In genomic region chr6:135089901-135090300, GRCh38 we compare ENCODE assay signal across 23 cellular contexts. TPM values are rescaled to one million over a fixed set of nuclear protein-coding genes. Genes with fewer than 3 reads are reported as not detected.
A peak's percentile ranks its signal among the peaks of the same experiment; 100 is the strongest.
DNase-seq lines count a peak whose midpoint lies in the region; ATAC-seq and TF ChIP-seq lines count a peak whose summit lies in the region.
"Had no signal": no experiment of that assay in that cellular context is flagged by ENCODE, and none has a peak within 500 bp of the region (broad histone marks: within the 10 kb centered on the region; RNA-seq: fewer than 3 reads in every experiment).

No MANE protein-coding gene starts in this region.

- intact Hi-C loops in vagina (cut with DNase I) = no loop called here

- H3K27ac Mint-ChIP-seq in T-helper 1 cell treated with Interleukin-12 subunit alpha and Interleukin-12 subunit beta and Interleukin-4 antibody, amounts not matched to agents 30 μg/mL and 1 μg/mL, for 36 hours = peak overlapping the region; percentile 81
- H3K27ac Mint-ChIP-seq in stimulated activated naive CD8-positive, alpha-beta T cell treated with anti-CD3 and anti-CD28 coated beads, Interleukin-15, Interleukin-2, amounts not matched to agents 100 ng/mL and 50 ng/mL, for 24 hours = peak overlapping the region; percentile 98
- H3K27ac Mint-ChIP-seq in activated naive CD8-positive, alpha-beta T cell treated with anti-CD3 and anti-CD28 coated beads for 36 hours = peak overlapping the region; percentile 93
- H3K27ac Mint-ChIP-seq: dendritic cell treated with granulocyte-macrophage colony-stimulating factor and Interleukin-4, amounts not matched to agents 40 ng/mL and 50 ng/mL, for 4 days; endodermal cell; IgD-negative memory B cell had no signal

- H3K4me1 ChIP-seq in vagina = no peaks in the 10 kb centered on the region
- H3K4me1 ChIP-seq: esophagus muscularis mucosa, foreskin keratinocyte, upper lobe of right lung had no signal

- ATAC-seq in stimulated activated naive CD8-positive, alpha-beta T cell treated with anti-CD3 and anti-CD28 coated beads, Interleukin-15, Interleukin-2, amounts not matched to agents 100 U/mL and 50 U/mL, for 24 hours = no peak
- ATAC-seq: right cardiac atrium had no signal

- no peak for TF ChIP-seq CTCF in vagina (IDR thresholded peaks at IDR 0.05)
- no peak for TF ChIP-seq CTCF in RWPE1 (conservative IDR thresholded peaks at IDR 0.05; ENCODE audit: low read depth)

- H3K9me3 Mint-ChIP-seq in T-helper 1 cell treated with Interleukin-12 subunit alpha and Interleukin-12 subunit beta and Interleukin-4 antibody, amounts not matched to agents 30 μg/mL and 1 μg/mL, for 36 hours = no peaks in the 10 kb centered on the region
- H3K9me3 Mint-ChIP-seq in stimulated activated naive CD8-positive, alpha-beta T cell treated with anti-CD3 and anti-CD28 coated beads, Interleukin-15, Interleukin-2, amounts not matched to agents 100 ng/mL and 50 ng/mL, for 24 hours = no peaks in the 10 kb centered on the region
- H3K9me3 Mint-ChIP-seq in activated naive CD8-positive, alpha-beta T cell treated with anti-CD3 and anti-CD28 coated beads for 36 hours = peaks cover 11% of the 10 kb centered on the region
- H3K9me3 Mint-ChIP-seq: CD4-positive, alpha-beta memory T cell; central memory CD8-positive, alpha-beta T cell; dendritic cell treated with granulocyte-macrophage colony-stimulating factor and Interleukin-4, amounts not matched to agents 40 ng/mL and 50 ng/mL, for 4 days; endodermal cell had no signal

- H3K4me3 Mint-ChIP-seq in T-helper 1 cell treated with Interleukin-12 subunit alpha and Interleukin-12 subunit beta and Interleukin-4 antibody, amounts not matched to agents 30 μg/mL and 1 μg/mL, for 36 hours = no peak overlapping the region
- peak overlapping the region; percentile 56 for H3K4me3 Mint-ChIP-seq in stimulated activated naive CD8-positive, alpha-beta T cell treated with anti-CD3 and anti-CD28 coated beads, Interleukin-15, Interleukin-2, amounts not matched to agents 100 ng/mL and 50 ng/mL, for 24 hours
- H3K4me3 Mint-ChIP-seq in activated naive CD8-positive, alpha-beta T cell treated with anti-CD3 and anti-CD28 coated beads for 36 hours = peak overlapping the region; percentile 46
- H3K4me3 Mint-ChIP-seq: dendritic cell treated with granulocyte-macrophage colony-stimulating factor and Interleukin-4, amounts not matched to agents 40 ng/mL and 50 ng/mL, for 4 days; endodermal cell had no signal

- H3K4me3 ChIP-seq in vagina = no peak overlapping the region
- H3K4me3 ChIP-seq: esophagus muscularis mucosa, upper lobe of right lung had no signal

- no peaks in the 10 kb centered on the region for H3K36me3 ChIP-seq in vagina
- H3K36me3 ChIP-seq: esophagus muscularis mucosa, spleen, upper lobe of right lung had no signal

- peaks cover 10% of the 10 kb centered on the region for H3K36me3 Mint-ChIP-seq in T-helper 1 cell treated with Interleukin-12 subunit alpha and Interleukin-12 subunit beta and Interleukin-4 antibody, amounts not matched to agents 30 μg/mL and 1 μg/mL, for 36 hours (ENCODE audit: low read depth)
- no peaks in the 10 kb centered on the region for H3K36me3 Mint-ChIP-seq in stimulated activated naive CD8-positive, alpha-beta T cell treated with anti-CD3 and anti-CD28 coated beads, Interleukin-15, Interleukin-2, amounts not matched to agents 100 ng/mL and 50 ng/mL, for 24 hours (ENCODE audit: low read depth)
- H3K36me3 Mint-ChIP-seq in activated naive CD8-positive, alpha-beta T cell treated with anti-CD3 and anti-CD28 coated beads for 36 hours = peaks cover 13% of the 10 kb centered on the region
- H3K36me3 Mint-ChIP-seq: CD4-positive, alpha-beta memory T cell; IgD-negative memory B cell had no signal

- no peak for TF ChIP-seq POLR2A in vagina (IDR thresholded peaks at IDR 0.05)

- POLR2A ChIA-PET in RWPE1 (lab: Yijun Ruan, JAX; ENCODE audit: low non-redundant PET) = no interaction called here

- no peaks in the 10 kb centered on the region for H3K27me3 ChIP-seq in vagina
- H3K27me3 ChIP-seq: esophagus muscularis mucosa, spleen, upper lobe of right lung had no signal

- no peak for DNase-seq in T-helper 1 cell
- no peak for DNase-seq in stimulated activated naive CD8-positive, alpha-beta T cell treated with anti-CD3 and anti-CD28 coated beads, Interleukin-15, Interleukin-2, amounts not matched to agents 100 U/mL and 50 U/mL, for 24 hours
- DNase-seq in activated naive CD8-positive, alpha-beta T cell treated with anti-CD3 and anti-CD28 coated beads for 36 hours = no peak
- no peak for DNase-seq in NCI-H526 treated with DMSO at 0.1 percent for 48 hours (lab: John Stamatoyannopoulos, UW)
- no peak for DNase-seq in vagina (ENCODE audit: extremely low spot score in 2 of 2)
- DNase-seq in RWPE1 (ENCODE audit: low spot score) = no peak
- DNase-seq: activated CD4-positive, alpha-beta T cell treated with anti-CD3 and anti-CD28 coated beads, Interleukin-2, amount 50 U/mL, for 1 hour; endodermal cell; NCI-H1092 treated with DMSO at 0.1 percent for 48 hours; NCI-H187 treated with DMSO at 0.1 percent for 48 hours; right cardiac atrium; spleen; T-helper 17 cell; upper lobe of right lung had no signal

- H3K9me3 ChIP-seq in vagina = no peaks in the 10 kb centered on the region
- H3K9me3 ChIP-seq: esophagus muscularis mucosa, spleen, upper lobe of right lung had no signal

- CTCF ChIA-PET in RWPE1 (lab: Yijun Ruan, JAX) = interaction anchor here (0.6 to 0.9 kb wide), 2 partner anchors 11 to 90 kb away, joined by 3 to 5 read pairs; no protein-coding TSS in a partner anchor

- H3K27ac ChIP-seq in vagina = no peak overlapping the region
- no peak overlapping the region for H3K27ac ChIP-seq in RWPE1
- H3K27ac ChIP-seq: 22Rv1, esophagus muscularis mucosa, foreskin keratinocyte, upper lobe of right lung had no signal

- peaks cover 80% of the 10 kb centered on the region for H3K4me1 Mint-ChIP-seq in T-helper 1 cell treated with Interleukin-12 subunit alpha and Interleukin-12 subunit beta and Interleukin-4 antibody, amounts not matched to agents 30 μg/mL and 1 μg/mL, for 36 hours (ENCODE audit: low read depth)
- H3K4me1 Mint-ChIP-seq in stimulated activated naive CD8-positive, alpha-beta T cell treated with anti-CD3 and anti-CD28 coated beads, Interleukin-15, Interleukin-2, amounts not matched to agents 100 ng/mL and 50 ng/mL, for 24 hours (ENCODE audit: low read depth) = peaks cover 99% of the 10 kb centered on the region
- H3K4me1 Mint-ChIP-seq in activated naive CD8-positive, alpha-beta T cell treated with anti-CD3 and anti-CD28 coated beads for 36 hours = peaks cover 87% of the 10 kb centered on the region

- H3K27me3 Mint-ChIP-seq in T-helper 1 cell treated with Interleukin-12 subunit alpha and Interleukin-12 subunit beta and Interleukin-4 antibody, amounts not matched to agents 30 μg/mL and 1 μg/mL, for 36 hours (ENCODE audit: low read depth) = no peaks in the 10 kb centered on the region
- H3K27me3 Mint-ChIP-seq in stimulated activated naive CD8-positive, alpha-beta T cell treated with anti-CD3 and anti-CD28 coated beads, Interleukin-15, Interleukin-2, amounts not matched to agents 100 ng/mL and 50 ng/mL, for 24 hours = no peaks in the 10 kb centered on the region
- H3K27me3 Mint-ChIP-seq in activated naive CD8-positive, alpha-beta T cell treated with anti-CD3 and anti-CD28 coated beads for 36 hours = no peaks in the 10 kb centered on the region
- H3K27me3 Mint-ChIP-seq: CD4-positive, alpha-beta memory T cell; central memory CD8-positive, alpha-beta T cell; dendritic cell treated with granulocyte-macrophage colony-stimulating factor and Interleukin-4, amounts not matched to agents 40 ng/mL and 50 ng/mL, for 4 days; T-helper 17 cell had no signal

RNA-seq across cellular contexts. Expression of gene HBS1L, which starts 35.3 kb away (rescaled TPM):
- total RNA-seq in activated naive CD8-positive, alpha-beta T cell treated with anti-CD3 and anti-CD28 coated beads for 36 hours = 100 to 1,000 TPM; 147 to 151 TPM
- total RNA-seq in vagina = 41.7 TPM
